Comparison of ENCODE assay signal across 1 cellular context in genomic region chr19:45998834-45999233, GRCh38.
TF ChIP-seq lines count a peak whose summit lies in the region.

No MANE protein-coding gene starts in this region.

TF ChIP-seq in HepG2, 621 proteins besides CTCF, POLR2A, EP300 and RAD21:
- TF ChIP-seq MLX (CRISPR knock-in tag; IDR thresholded peaks at IDR 0.05) = no peak
- peak; percentile 62 for TF ChIP-seq ZNF629 (CRISPR knock-in tag; conservative IDR thresholded peaks at IDR 0.05)
- no peak for TF ChIP-seq TCF7 (IDR thresholded peaks at IDR 0.05; ENCODE audit: low read depth)
- no peak for TF ChIP-seq TERF1 (CRISPR knock-in tag; IDR thresholded peaks at IDR 0.05)
- TF ChIP-seq HES4 (CRISPR knock-in tag; IDR thresholded peaks at IDR 0.05; ENCODE audit: borderline replicate concordance) = no peak
- no peak for TF ChIP-seq MBD4 (IDR thresholded peaks at IDR 0.05; ENCODE audit: borderline replicate concordance, low read length)
